8 cellular contexts compared by ENCODE assay signal in genomic region chr20:34558320-34559202, GRCh38. TPM values are rescaled to one million over a fixed set of nuclear protein-coding genes. Genes with fewer than 3 reads are reported as not detected.
DNase-seq lines count a peak whose midpoint lies in the region; ATAC-seq and TF ChIP-seq lines count a peak whose summit lies in the region.

Gene MAP1LC3A (plus strand): TSS chr20:34558718. CDS start chr20:34558869, 151 bp downstream.

- H3K27ac Mint-ChIP-seq in activated naive CD4-positive, alpha-beta T cell treated with anti-CD3 and anti-CD28 coated beads, Interleukin-2, amount 50 U/mL, for 72 hours: peak within 1 kb of the TSS; percentile 89 to 93

- H3K4me3 ChIP-seq in neutrophil (ENCODE audit: low read depth in 1 of 2, low read length in 1 of 2) (peak within 1 kb of the TSS; percentile 76 to 86), stomach (peak within 1 kb of the TSS; percentile 60 to 89 (median 76))

- intact Hi-C loops in stomach (cut with DNase I; ENCODE audit: low total_unique reads): no loop called here

- TF ChIP-seq POLR2A in stomach (IDR thresholded peaks at IDR 0.05): no peak

- H3K9me3 Mint-ChIP-seq in activated naive CD4-positive, alpha-beta T cell treated with anti-CD3 and anti-CD28 coated beads, Interleukin-2, amount 50 U/mL, for 72 hours: no peaks in the 10 kb centered on the region

- H3K9me3 ChIP-seq in neutrophil (no peaks in the 10 kb centered on the region), stomach (no peaks in the 10 kb centered on the region)

- peaks cover 0 to 4% of the 10 kb centered on the region in 2 donors for H3K36me3 Mint-ChIP-seq in activated naive CD4-positive, alpha-beta T cell treated with anti-CD3 and anti-CD28 coated beads, Interleukin-2, amount 50 U/mL, for 72 hours

- H3K27me3 ChIP-seq in neutrophil (no peaks in the 10 kb centered on the region), stomach (no peaks in the 10 kb centered on the region)

- TF ChIP-seq CTCF in neutrophil (IDR thresholded peaks at IDR 0.05) (peak; percentile 53), stomach (IDR thresholded peaks at IDR 0.05) (no peak)

- H3K36me3 ChIP-seq in neutrophil (peaks cover 11% of the 10 kb centered on the region), stomach (peaks cover 0 to 3% (median 0%) of the 10 kb centered on the region in 4 donors)

- WGBS in stomach, 5 donors: 1 to 5% (median 3%) methylated on average over 38 to 100 of the region's 100 CpGs

- peak; percentile 94 for DNase-seq in EL
- DNase-seq in RPMI7951 (ENCODE audit: low read depth): peak; percentile 97
- DNase-seq in activated naive CD4-positive, alpha-beta T cell treated with anti-CD3 and anti-CD28 coated beads, Interleukin-2, amount 50 U/mL, for 72 hours (ENCODE audit: low spot score in 2 of 2): peak; percentile 83 to 88
- peak; percentile 91 for DNase-seq in germinal center (ENCODE audit: low spot score)
- peak; percentile 97 for DNase-seq in stomach
- no peak for DNase-seq in NCI-H524 (lab: John Stamatoyannopoulos, UW)

- H3K4me1 ChIP-seq in neutrophil (ENCODE audit: control insufficient read depth in 1 of 2, insufficient read depth in 1 of 2, low read depth in 1 of 2, low read length in 1 of 2) (peaks cover 14 to 20% of the 10 kb centered on the region in 2 experiments), stomach (peaks cover 10 to 29% (median 23%) of the 10 kb centered on the region in 4 donors)

- H3K27ac ChIP-seq in neutrophil (peak within 1 kb of the TSS; percentile 92), stomach (peak within 1 kb of the TSS; percentile 74 to 97 (median 95))

- peak; percentile 66 for ATAC-seq in HG02970 (IDR thresholded peaks at IDR 0.05; ENCODE audit: low FRiP score, unreplicated experiment)
- ATAC-seq in activated naive CD4-positive, alpha-beta T cell treated with anti-CD3 and anti-CD28 coated beads, Interleukin-2, amount 50 U/mL, for 72 hours: peak; percentile 84 to 94

- TF ChIP-seq EP300 in stomach (IDR thresholded peaks at IDR 0.05): no peak

RNA-seq across cellular contexts. Expression of gene MAP1LC3A, which starts in this region (rescaled TPM):
- total RNA-seq in RPMI7951 (2014; rRNA removed; shearing (Covaris generic)): 32.2 and 55.0 TPM in 2 replicates
- total RNA-seq in activated naive CD4-positive, alpha-beta T cell treated with anti-CD3 and anti-CD28 coated beads, Interleukin-2, amount 50 U/mL, for 72 hours: 1 to 10 TPM; 1.3 to 1.9 TPM
- 10 to 100 TPM; 11.7 to 85.7 (median 29.7) TPM for total RNA-seq in stomach
- 10 to 100 TPM; 63.2 to 98.4 (median 68.7) TPM for polyA plus RNA-seq in stomach

Comparison
In these comparisons a context has a peak if more than half of its experiments do, and no peak if none do; other contexts are left out.
1. RNA of gene MAP1LC3A (total RNA-seq): 32.2 to 55.0 TPM in RPMI7951 and 11.7 to 85.7 TPM in stomach; 1.3 to 1.9 TPM in activated naive CD4-positive, alpha-beta T cell treated with anti-CD3 and anti-CD28 coated beads, Interleukin-2, amount 50 U/mL, for 72 hours; every median in the first group is over 4 times any median in the second.
2. DNase-seq: peak in EL (single experiment), RPMI7951 (single experiment), activated naive CD4-positive, alpha-beta T cell treated with anti-CD3 and anti-CD28 coated beads, Interleukin-2, amount 50 U/mL, for 72 hours (2 of 2), germinal center (single experiment) and stomach (single experiment); none in NCI-H524 (0 of 2).